Comparison of ENCODE assay signal across 8 cellular contexts in the genomic region with DNA sequence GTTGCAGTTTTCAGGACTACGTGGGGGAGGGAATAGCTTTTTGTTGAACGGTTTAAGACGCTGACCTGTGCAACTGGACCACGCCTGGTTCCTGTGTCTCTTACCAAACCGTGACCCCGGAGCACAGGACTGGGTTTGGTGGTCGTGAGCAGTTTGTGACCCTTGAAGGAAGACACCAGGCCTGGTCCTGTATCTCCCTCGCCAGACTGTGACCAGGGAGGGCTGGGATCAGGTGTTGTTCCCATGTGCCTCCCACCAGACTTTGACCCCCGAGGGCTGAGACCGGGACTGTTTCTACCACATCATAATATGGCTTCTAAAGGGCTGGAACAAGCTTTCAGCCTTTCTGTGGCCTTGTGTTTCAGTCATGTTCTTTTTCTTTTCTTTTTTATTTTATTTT. TPM values are rescaled to one million over a fixed set of nuclear protein-coding genes. Genes with fewer than 3 reads are reported as not detected.
DNase-seq lines count a peak whose midpoint lies in the region; ATAC-seq and TF ChIP-seq lines count a peak whose summit lies in the region.

No MANE protein-coding gene starts in this region.

- peaks cover 36% of the 10 kb centered on the region for H3K4me1 Mint-ChIP-seq in CD4-positive, alpha-beta T cell (ENCODE audit: low read depth)
- H3K4me1 Mint-ChIP-seq in endodermal cell (no peaks in the 10 kb centered on the region), neural crest cell (peaks cover 21% of the 10 kb centered on the region)

- no peaks in the 10 kb centered on the region for H3K9me3 ChIP-seq in CD4-positive, alpha-beta T cell (ENCODE audit: control insufficient read depth, low read length)
- H3K9me3 ChIP-seq in endodermal cell (ENCODE audit: control insufficient read depth, low read length): no peaks in the 10 kb centered on the region

- H3K4me3 Mint-ChIP-seq in CD4-positive, alpha-beta T cell: peak overlapping the region; percentile 92
- H3K4me3 Mint-ChIP-seq in endodermal cell (peak overlapping the region; percentile 82), neural crest cell (peak overlapping the region; percentile 90)

- no peaks in the 10 kb centered on the region for H3K27me3 ChIP-seq in CD4-positive, alpha-beta T cell (ENCODE audit: control insufficient read depth, insufficient read depth, low read length)
- no peaks in the 10 kb centered on the region for H3K27me3 ChIP-seq in endodermal cell (ENCODE audit: control insufficient read depth, insufficient read depth, low read length, poor library complexity, severe bottlenecking)

- H3K27me3 Mint-ChIP-seq in CD4-positive, alpha-beta T cell: no peaks in the 10 kb centered on the region
- H3K27me3 Mint-ChIP-seq in endodermal cell (ENCODE audit: insufficient read depth): no peaks in the 10 kb centered on the region
- no peaks in the 10 kb centered on the region for H3K27me3 Mint-ChIP-seq in neural crest cell (ENCODE audit: low read depth)

- 18 to 21% methylated on average over 2 to 10 of the region's 10 CpGs for WGBS in endodermal cell (ENCODE audit: insufficient coverage in 1 of 2, insufficient read length in 1 of 2), 2 experiments

- CTCF ChIA-PET in CD4-positive, alpha-beta T cell (lab: Charles Lee): interaction anchor here (2.8 kb wide), 1 partner anchor 17 kb away, joined by 9 read pairs; a partner anchor contains a TSS

- intact Hi-C loops in CD4-positive, alpha-beta T cell (cut with DNase I, micrococcal nuclease): loop anchor here (2.0 to 5.0 kb wide), 4 partner anchors 17 to 75 kb away; a partner anchor contains a TSS

- peak overlapping the region; percentile 85 for H3K4me3 ChIP-seq in endodermal cell (ENCODE audit: low read length)

- no peaks in the 10 kb centered on the region for H3K4me1 ChIP-seq in endodermal cell (ENCODE audit: control insufficient read depth, insufficient read depth, low read length)

- H3K9ac ChIP-seq in endodermal cell (ENCODE audit: extremely low read depth, low read length, poor library complexity, severe bottlenecking): peak overlapping the region; percentile 47

- H3K9me3 Mint-ChIP-seq in CD4-positive, alpha-beta T cell: no peaks in the 10 kb centered on the region
- H3K9me3 Mint-ChIP-seq in endodermal cell (peaks cover 41% of the 10 kb centered on the region), neural crest cell (peaks cover 3% of the 10 kb centered on the region)

- no peak for TF ChIP-seq CTCF in CD4-positive, alpha-beta T cell (IDR thresholded peaks at IDR 0.05)
- TF ChIP-seq CTCF in endodermal cell (conservative IDR thresholded peaks at IDR 0.05) (no peak), neural crest cell (conservative IDR thresholded peaks at IDR 0.05) (no peak)

- peaks cover 32% of the 10 kb centered on the region for H3K36me3 ChIP-seq in endodermal cell (ENCODE audit: control insufficient read depth, insufficient read depth, low read length)

- DNase-seq in CD4-positive, alpha-beta T cell: no peak
- DNase-seq in NCI-H69 (lab: John Stamatoyannopoulos, UW) (peak; percentile 20), endodermal cell (no peak), neural crest cell (ENCODE audit: low read depth, low spot score) (no peak), COR-L47 (lab: John Stamatoyannopoulos, UW) (no peak), NCI-H510A (lab: John Stamatoyannopoulos, UW) (no peak)

- no peak for ATAC-seq in CD4-positive, alpha-beta T cell (ENCODE audit: poor library complexity)
- ATAC-seq in activated CD4-positive, CD25-positive, alpha-beta regulatory T cell treated with anti-CD3 and anti-CD28 coated beads, Interleukin-2, amount 50 U/mL, for 24 hours: no peak
- ATAC-seq in GM19328 (IDR thresholded peaks at IDR 0.05; ENCODE audit: unreplicated experiment): no peak

- peaks cover 27% of the 10 kb centered on the region for H3K36me3 Mint-ChIP-seq in CD4-positive, alpha-beta T cell (ENCODE audit: low read depth)
- H3K36me3 Mint-ChIP-seq in endodermal cell (ENCODE audit: low read depth) (peaks cover 20% of the 10 kb centered on the region), neural crest cell (ENCODE audit: low read depth) (peaks cover 16% of the 10 kb centered on the region)

- POLR2A ChIA-PET in CD4-positive, alpha-beta T cell (lab: Charles Lee): interaction anchor here (0.6 to 1.6 kb wide), 6 partner anchors 14 to 501 kb away, joined by 3 to 18 read pairs (median 3); a partner anchor contains a TSS

- peak overlapping the region; percentile 89 for H3K27ac Mint-ChIP-seq in CD4-positive, alpha-beta T cell
- H3K27ac Mint-ChIP-seq in endodermal cell: peak overlapping the region; percentile 88
- H3K27ac Mint-ChIP-seq in neural crest cell (ENCODE audit: unreplicated experiment): peak overlapping the region; percentile 78

- peak overlapping the region; percentile 65 for H3K27ac ChIP-seq in CD4-positive, alpha-beta T cell (ENCODE audit: low read depth, low read length)
- H3K27ac ChIP-seq in endodermal cell (ENCODE audit: low read depth, low read length): peak overlapping the region; percentile 38

RNA-seq across cellular contexts. Expression of a gene that starts 0.7 kb away (rescaled TPM):
- total RNA-seq in CD4-positive, alpha-beta T cell: 10 to 100 TPM; 38.1 to 41.1 TPM
- 100 to 1,000 TPM; 105 to 119 TPM for total RNA-seq in endodermal cell
- 155 TPM for polyA plus RNA-seq in endodermal cell (2013, experiment 1 of 2)
- polyA plus RNA-seq in endodermal cell (2013, experiment 2 of 2): 164 TPM
- 155 and 168 TPM in 2 replicates for total RNA-seq in neural crest cell

RNA-seq across cellular contexts. Expression of a gene that starts 13.5 kb away (rescaled TPM):
- total RNA-seq in CD4-positive, alpha-beta T cell: 10 to 100 TPM; 12.0 to 14.1 TPM
- total RNA-seq in endodermal cell: 10 to 100 TPM; 51.1 to 54.4 TPM
- polyA plus RNA-seq in endodermal cell (2013, experiment 1 of 2): 40.1 TPM
- 45.9 TPM for polyA plus RNA-seq in endodermal cell (2013, experiment 2 of 2)
- 13.0 and 14.2 TPM in 2 replicates for total RNA-seq in neural crest cell

RNA-seq across cellular contexts. Expression of a gene that starts 17.2 kb away (rescaled TPM):
- total RNA-seq in CD4-positive, alpha-beta T cell: 10 to 100 TPM; 26.7 to 30.5 TPM
- 1 to 10 TPM; 7.0 to 7.6 TPM for total RNA-seq in endodermal cell
- 7.3 TPM for polyA plus RNA-seq in endodermal cell (2013, experiment 1 of 2)
- 6.5 TPM for polyA plus RNA-seq in endodermal cell (2013, experiment 2 of 2)
- 9.1 and 12.0 TPM in 2 replicates for total RNA-seq in neural crest cell

RNA-seq across cellular contexts. Expression of a gene that starts 46.3 kb away (rescaled TPM):
- total RNA-seq in CD4-positive, alpha-beta T cell: 10 to 100 TPM; 60.0 to 61.0 TPM
- 10 to 100 TPM; 47.3 to 54.3 TPM for total RNA-seq in endodermal cell
- 46.1 TPM for polyA plus RNA-seq in endodermal cell (2013, experiment 1 of 2)
- polyA plus RNA-seq in endodermal cell (2013, experiment 2 of 2): 43.6 TPM
- total RNA-seq in neural crest cell: 42.2 and 45.8 TPM in 2 replicates

RNA-seq across cellular contexts. Expression of a gene that starts 52.0 kb away (rescaled TPM):
- 100 to 1,000 TPM; 351 to 377 TPM for total RNA-seq in CD4-positive, alpha-beta T cell
- total RNA-seq in endodermal cell: 100 to 1,000 TPM; 183 to 189 TPM
- polyA plus RNA-seq in endodermal cell (2013, experiment 1 of 2): 217 TPM
- polyA plus RNA-seq in endodermal cell (2013, experiment 2 of 2): 195 TPM
- 248 and 261 TPM in 2 replicates for total RNA-seq in neural crest cell
